In the genomic region with DNA sequence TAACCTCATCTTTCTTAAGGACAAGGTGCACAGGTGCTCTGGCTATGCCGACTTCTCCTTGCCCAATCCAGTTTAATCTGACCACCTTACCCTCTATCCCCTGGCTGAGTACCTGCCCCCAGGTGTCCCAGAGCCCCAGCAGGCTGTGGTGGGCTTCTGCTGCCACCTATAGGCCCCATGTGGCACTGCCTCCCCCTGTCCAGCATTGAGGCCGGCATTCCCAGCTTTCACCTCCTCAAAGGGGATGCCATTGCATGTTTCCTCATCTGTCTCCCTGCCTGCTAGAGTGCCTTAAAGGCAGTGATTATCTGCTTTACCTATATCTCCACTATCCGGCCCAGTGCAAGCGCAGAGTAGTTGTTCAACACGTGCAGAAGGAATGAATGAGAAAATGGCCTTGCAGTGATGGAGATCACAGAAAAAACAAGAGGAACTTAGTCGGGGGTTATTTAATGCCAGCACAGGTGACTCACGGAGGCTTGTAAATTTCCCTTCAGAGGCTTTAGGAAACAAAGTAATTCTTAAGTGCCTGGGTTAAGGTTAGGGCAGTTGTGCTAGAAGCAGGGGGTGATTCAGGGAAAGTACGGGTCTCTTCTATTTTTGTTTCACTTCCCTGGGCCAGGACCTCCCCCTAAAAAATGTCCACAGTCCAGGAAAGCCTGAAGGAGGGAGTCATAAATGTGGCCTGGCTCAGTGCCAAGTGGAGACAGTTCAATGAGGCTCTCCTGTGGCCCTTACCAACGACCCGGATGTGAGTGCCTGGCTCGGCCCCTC, we compare ENCODE assay signal across 8 cellular contexts.
DNase-seq lines count a peak whose midpoint lies in the region; ATAC-seq and TF ChIP-seq lines count a peak whose summit lies in the region.

No MANE protein-coding gene starts in this region.

- ATAC-seq in SK-N-SH treated with all-trans-retinoic acid at 6 μM for 48 hours (peak; percentile 84), aorta (ENCODE audit: low FRiP score) (peak; percentile 67), GM21619 (IDR thresholded peaks at IDR 0.05; ENCODE audit: unreplicated experiment) (no peak)

- H3K4me3 ChIP-seq in mesodermal cell (ENCODE audit: extremely low read depth, insufficient read depth, low read length, poor library complexity, severe bottlenecking), result no peak overlapping the region
- no peak overlapping the region for H3K4me3 ChIP-seq in aorta (ENCODE audit: low read length in 2 of 2)

- H3K9me3 ChIP-seq in mesodermal cell (ENCODE audit: control insufficient read depth, low read length) (no peaks in the 10 kb centered on the region), aorta (ENCODE audit: control insufficient read depth, low read length) (no peaks in the 10 kb centered on the region)

- DNase-seq in AG20443 (ENCODE audit: low spot score) (peak; percentile 81), GM13976 (ENCODE audit: low spot score) (peak; percentile 57), KG1 (lab: John Stamatoyannopoulos, UW) (peak; percentile 5), ecto neural progenitor cell (ENCODE audit: low spot score) (peak; percentile 70), aorta (peak in 1 of 2 donors; percentile 81)

- peak; percentile 75 for TF ChIP-seq CTCF in GM13976 (IDR thresholded peaks at IDR 0.05; ENCODE audit: borderline replicate concordance, control extremely low read depth, extremely low read depth, insufficient read depth, missing control alignments)

- intact Hi-C loops in aorta (cut with DNase I), result loop anchor here (2.0 to 5.0 kb wide), 2 partner anchors 328 to 331 kb away; no protein-coding TSS in a partner anchor

- in situ Hi-C loops in GM13976 (cut with MboI; ENCODE audit: low sequenced_read_pairs, unreplicated experiment), result loop anchor here (10.0 to 25.0 kb wide), 2 partner anchors 183 to 325 kb away; no protein-coding TSS in a partner anchor

- H3K36me3 ChIP-seq in mesodermal cell (ENCODE audit: control insufficient read depth, insufficient read depth, low read length) (no peaks in the 10 kb centered on the region), aorta (ENCODE audit: control insufficient read depth in 1 of 2, insufficient read depth in 2 of 2, low read length in 1 of 2) (no peaks in the 10 kb centered on the region)

- H3K4me1 ChIP-seq in mesodermal cell (ENCODE audit: control insufficient read depth, insufficient read depth, low read length, poor library complexity, severe bottlenecking) (peaks cover 3% of the 10 kb centered on the region), aorta (ENCODE audit: control insufficient read depth in 1 of 2, insufficient read depth in 2 of 2, low read length in 2 of 2) (no peaks in the 10 kb centered on the region)

- H3K27me3 ChIP-seq in aorta (ENCODE audit: control insufficient read depth in 1 of 2, insufficient read depth in 2 of 2, low read length in 1 of 2), result no peaks in the 10 kb centered on the region

- peak overlapping the region; percentile 36 for H3K27ac ChIP-seq in mesodermal cell (ENCODE audit: low read depth, low read length, severe bottlenecking)
- H3K27ac ChIP-seq in aorta (ENCODE audit: low read depth in 1 of 2, low read length in 2 of 2), result no peak overlapping the region

- 46 to 66% methylated on average over 8 to 9 of the region's 11 CpGs for WGBS in mesodermal cell (ENCODE audit: insufficient coverage in 2 of 2), 2 experiments
- 53 to 56% methylated on average over 11 of the region's 11 CpGs for WGBS in aorta, 2 donors

TF ChIP-seq in SK-N-SH treated with all-trans-retinoic acid at 6 μM for 48 hours, 23 proteins besides CTCF, POLR2A, EP300 and RAD21:
- no peak for TF ChIP-seq ZFP3 (CRISPR knock-in tag; IDR thresholded peaks at IDR 0.05)
- peak; percentile 58; the same call in 1 of the 2 replicates for TF ChIP-seq ZNF70 (CRISPR knock-in tag; IDR thresholded peaks at IDR 0.05)
- TF ChIP-seq ESRRG (CRISPR knock-in tag; IDR thresholded peaks at IDR 0.05), result no peak
- no peak for TF ChIP-seq CSDC2 (CRISPR knock-in tag; IDR thresholded peaks at IDR 0.05)
- TF ChIP-seq, protein P1, sequence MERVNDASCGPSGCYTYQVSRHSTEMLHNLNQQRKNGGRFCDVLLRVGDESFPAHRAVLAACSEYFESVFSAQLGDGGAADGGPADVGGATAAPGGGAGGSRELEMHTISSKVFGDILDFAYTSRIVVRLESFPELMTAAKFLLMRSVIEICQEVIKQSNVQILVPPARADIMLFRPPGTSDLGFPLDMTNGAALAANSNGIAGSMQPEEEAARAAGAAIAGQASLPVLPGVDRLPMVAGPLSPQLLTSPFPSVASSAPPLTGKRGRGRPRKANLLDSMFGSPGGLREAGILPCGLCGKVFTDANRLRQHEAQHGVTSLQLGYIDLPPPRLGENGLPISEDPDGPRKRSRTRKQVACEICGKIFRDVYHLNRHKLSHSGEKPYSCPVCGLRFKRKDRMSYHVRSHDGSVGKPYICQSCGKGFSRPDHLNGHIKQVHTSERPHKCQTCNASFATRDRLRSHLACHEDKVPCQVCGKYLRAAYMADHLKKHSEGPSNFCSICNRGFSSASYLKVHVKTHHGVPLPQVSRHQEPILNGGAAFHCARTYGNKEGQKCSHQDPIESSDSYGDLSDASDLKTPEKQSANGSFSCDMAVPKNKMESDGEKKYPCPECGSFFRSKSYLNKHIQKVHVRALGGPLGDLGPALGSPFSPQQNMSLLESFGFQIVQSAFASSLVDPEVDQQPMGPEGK (CRISPR knock-in tag; IDR thresholded peaks at IDR 0.05; ENCODE audit: borderline replicate concordance), result no peak
